Comparison of ENCODE assay signal across 8 cellular contexts in genomic region chr5:72307573-72307967, GRCh38. TPM values are rescaled to one million over a fixed set of nuclear protein-coding genes. Genes with fewer than 3 reads are reported as not detected.
A peak's percentile ranks its signal among the peaks of the same experiment; 100 is the strongest.
DNase-seq lines count a peak whose midpoint lies in the region; ATAC-seq and TF ChIP-seq lines count a peak whose summit lies in the region.

No MANE protein-coding gene starts in this region.

- H3K9me2 ChIP-seq in MM.1S (replicated peaks; ENCODE audit: insufficient read depth, low read length), result no peaks in the 10 kb centered on the region

- H3K4me3 ChIP-seq in MM.1S (ENCODE audit: low read length) (peak overlapping the region; percentile 85), duodenal mucosa (ENCODE audit: low read depth in 1 of 2, low read length in 2 of 2) (peak overlapping the region; percentile 91 to 95)

- no peaks in the 10 kb centered on the region for H3K27me3 Mint-ChIP-seq in nephron progenitor cell (ENCODE audit: low read depth, poor library complexity)

- H3K9me3 ChIP-seq in MM.1S (replicated peaks; ENCODE audit: insufficient read depth, low read length) (no peaks in the 10 kb centered on the region), duodenal mucosa (ENCODE audit: control insufficient read depth in 1 of 2, low read length in 2 of 2) (no peaks in the 10 kb centered on the region)

- H3K36me3 Mint-ChIP-seq in nephron progenitor cell (ENCODE audit: low read depth), result peaks cover 51% of the 10 kb centered on the region

- peak overlapping the region; percentile 65 for H2AFZ ChIP-seq in MM.1S (ENCODE audit: low read length)

- peaks cover 5% of the 10 kb centered on the region; the same call in 1 of the 2 replicates for H3K36me3 ChIP-seq in MM.1S (replicated peaks; ENCODE audit: insufficient read depth, low read length)
- peaks cover 7 to 13% of the 10 kb centered on the region in 2 donors for H3K36me3 ChIP-seq in duodenal mucosa (ENCODE audit: control insufficient read depth in 1 of 2, insufficient read depth in 2 of 2, low read length in 2 of 2)

- peak overlapping the region; percentile 92 for H3K27ac ChIP-seq in C4-2B
- H3K27ac ChIP-seq in MM.1S (ENCODE audit: low read length), result peak overlapping the region; percentile 86
- peak overlapping the region; percentile 98 for H3K27ac ChIP-seq in duodenal mucosa (ENCODE audit: low read depth, low read length)

- H3K79me2 ChIP-seq in MM.1S (ENCODE audit: low read length), result peaks cover 53% of the 10 kb centered on the region

- peak overlapping the region; percentile 98 for H3K27ac Mint-ChIP-seq in nephron progenitor cell

- H3F3A ChIP-seq in MM.1S (ENCODE audit: insufficient read depth, low read length), result peaks cover 25% of the 10 kb centered on the region

- peak overlapping the region; percentile 65 for H3K4me2 ChIP-seq in MM.1S (ENCODE audit: low read depth, low read length)

- peaks cover 13% of the 10 kb centered on the region for H3K9me3 Mint-ChIP-seq in nephron progenitor cell

- no peak for TF ChIP-seq CTCF in C4-2B (conservative IDR thresholded peaks at IDR 0.05)
- TF ChIP-seq CTCF in MM.1S (IDR thresholded peaks at IDR 0.05; ENCODE audit: low read length), result no peak
- TF ChIP-seq CTCF in nephron progenitor cell (IDR thresholded peaks at IDR 0.05), result no peak

- peaks cover 30% of the 10 kb centered on the region for H3K4me1 Mint-ChIP-seq in nephron progenitor cell

- no peak for ATAC-seq in HG03159 (IDR thresholded peaks at IDR 0.05; ENCODE audit: unreplicated experiment)
- no peak for ATAC-seq in esophagus mucosa

- H3K9ac ChIP-seq in MM.1S (ENCODE audit: low read length) (peak overlapping the region; percentile 81), duodenal mucosa (ENCODE audit: low read depth in 1 of 2, low read length in 2 of 2) (peak overlapping the region; percentile 87 to 94)

- H3K4me1 ChIP-seq in MM.1S (ENCODE audit: low read length) (peaks cover 28% of the 10 kb centered on the region), duodenal mucosa (ENCODE audit: control insufficient read depth in 1 of 2, insufficient read depth in 2 of 2, low read length in 2 of 2) (peaks cover 4 to 10% of the 10 kb centered on the region in 2 donors)

- peak overlapping the region; percentile 91 for H3K4me3 Mint-ChIP-seq in nephron progenitor cell

- H3K27me3 ChIP-seq in MM.1S (replicated peaks; ENCODE audit: insufficient read depth, low read length) (no peaks in the 10 kb centered on the region), duodenal mucosa (ENCODE audit: control insufficient read depth in 1 of 2, insufficient read depth in 2 of 2, low read length in 2 of 2) (no peaks in the 10 kb centered on the region)

- DNase-seq in MM.1S (no peak), nephron progenitor cell (no peak), D341Med (ENCODE audit: low spot score) (no peak)
- DNase-seq in stimulated activated CD4-positive, alpha-beta T cell treated with anti-CD3 and anti-CD28 coated beads, Interleukin-15, amount 100 ng/mL, for 24 hours, result no peak

- H4K20me1 ChIP-seq in MM.1S (ENCODE audit: insufficient read depth, low read length), result no peaks in the 10 kb centered on the region

RNA-seq across cellular contexts. Expression of gene MRPS27, which starts 12.5 kb away (rescaled TPM):
- 63.2 TPM for total RNA-seq in esophagus mucosa

RNA-seq across cellular contexts. Expression of gene PTCD2, which starts 12.6 kb away (rescaled TPM):
- 7.7 TPM for total RNA-seq in esophagus mucosa
